20 cellular contexts compared by ENCODE assay signal in the genomic region with DNA sequence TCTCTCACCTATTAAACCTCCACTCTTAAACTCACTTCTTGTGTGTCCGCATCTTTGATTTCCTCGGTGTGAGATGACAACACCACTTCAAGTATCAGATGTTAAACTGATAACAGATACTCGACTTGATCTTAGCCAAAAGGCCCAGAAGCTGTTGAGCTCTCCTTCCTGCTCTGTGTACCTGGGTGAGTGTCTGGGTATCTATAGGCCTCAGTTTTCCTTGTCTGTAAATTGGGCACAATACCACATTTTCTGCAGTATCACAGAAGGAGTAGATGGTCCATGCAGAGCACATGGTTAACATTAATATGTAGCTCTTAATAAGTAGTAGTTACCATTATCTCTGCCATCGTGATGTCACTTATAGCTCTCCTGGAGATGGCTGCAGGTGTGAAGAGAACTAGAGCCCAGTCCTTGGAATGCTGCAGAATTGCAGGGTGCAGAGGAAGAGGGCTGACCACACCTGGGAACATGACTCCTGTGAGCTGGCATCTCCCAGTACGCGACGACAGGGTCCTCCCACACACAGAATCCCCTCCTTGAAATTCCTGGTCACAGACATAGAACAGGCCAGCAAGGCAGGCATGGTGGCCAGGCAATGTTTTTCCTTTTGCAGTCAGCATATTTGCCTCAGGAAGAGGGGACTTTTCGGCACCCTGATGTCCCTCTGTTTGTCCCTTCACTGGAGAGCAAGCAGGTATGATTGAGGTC.
DNase-seq lines count a peak whose midpoint lies in the region; TF ChIP-seq lines count a peak whose summit lies in the region.
"Had no signal": no experiment of that assay in that cellular context is flagged by ENCODE, and none has a peak within 500 bp of the region (broad histone marks: within the 10 kb centered on the region; RNA-seq: fewer than 3 reads in every experiment).

No MANE protein-coding gene starts in this region.

- no peak overlapping the region for H2BK120ac ChIP-seq in neuronal stem cell (ENCODE audit: low read depth, low read length)

- H3K4me3 ChIP-seq in SJCRH30: no peak overlapping the region
- no peak overlapping the region for H3K4me3 ChIP-seq in neuronal stem cell (ENCODE audit: low read length in 2 of 2)
- H3K4me3 ChIP-seq in stomach: no peak overlapping the region
- H3K4me3 ChIP-seq: BLaER1, GM12878, GM23248 had no signal

- no peak overlapping the region for H3K4me2 ChIP-seq in neuronal stem cell (ENCODE audit: insufficient read depth, low read length, poor library complexity, severe bottlenecking)
- H3K4me2 ChIP-seq: BLaER1 had no signal

- H3K4me1 ChIP-seq in SJCRH30 (peaks cover 41% of the 10 kb centered on the region), neuronal stem cell (ENCODE audit: control insufficient read depth in 2 of 2, insufficient read depth in 1 of 2, low read depth in 1 of 2, low read length in 2 of 2) (peaks cover 2 to 5% of the 10 kb centered on the region in 2 donors), stomach (peaks cover 0 to 27% (median 4%) of the 10 kb centered on the region in 4 donors)
- H3K4me1 ChIP-seq: BLaER1 had no signal

- no peak overlapping the region for H4K91ac ChIP-seq in neuronal stem cell (ENCODE audit: low read depth, low read length, poor library complexity)

- no peak overlapping the region for H3K27ac Mint-ChIP-seq in activated T-cell treated with anti-CD3 and anti-CD28 coated beads, Interleukin-2, amount 50 U/mL, for 24 hours
- H3K27ac Mint-ChIP-seq: CD14-positive monocyte, IgD-negative memory B cell had no signal

- H3K27me3 ChIP-seq in SJCRH30 (no peaks in the 10 kb centered on the region), neuronal stem cell (ENCODE audit: control insufficient read depth in 3 of 3, insufficient read depth in 3 of 3, low read depth in 1 of 3, low read length in 3 of 3) (peaks cover 0 to 31% (median 0%) of the 10 kb centered on the region in 3 experiments), stomach (no peaks in the 10 kb centered on the region)
- H3K27me3 ChIP-seq: BLaER1 had no signal

- H3K79me1 ChIP-seq in neuronal stem cell (ENCODE audit: low read depth, low read length): no peaks in the 10 kb centered on the region

- H3K36me3 ChIP-seq in SJCRH30 (no peaks in the 10 kb centered on the region), neuronal stem cell (replicated peaks in 1 of 2; ENCODE audit: control insufficient read depth in 2 of 2, insufficient read depth in 2 of 2, low read length in 2 of 2) (no peaks in the 10 kb centered on the region), stomach (no peaks in the 10 kb centered on the region)
- H3K36me3 ChIP-seq: BLaER1 had no signal

- no peak overlapping the region for H3K18ac ChIP-seq in neuronal stem cell (ENCODE audit: low read length)

- peaks cover 2% of the 10 kb centered on the region for H3K27me3 Mint-ChIP-seq in activated T-cell treated with anti-CD3 and anti-CD28 coated beads, Interleukin-2, amount 50 U/mL, for 24 hours

- DNase-seq in activated T-cell treated with anti-CD3 and anti-CD28 coated beads, Interleukin-2, amount 50 U/mL, for 24 hours: peak; percentile 9
- DNase-seq in activated T-cell treated with anti-CD3 and anti-CD28 coated beads for 4 hours (no peak), SJCRH30 (no peak), left kidney (ENCODE audit: low read depth, low spot score) (peak; percentile 56), neuronal stem cell (ENCODE audit: low spot score) (no peak), stomach (no peak), SKM-1 (lab: John Stamatoyannopoulos, UW; ENCODE audit: unreplicated experiment) (no peak), dedifferentiated amniotic fluid mesenchymal stem cell (ENCODE audit: extremely low spot score) (no peak)
- DNase-seq: 8988T; CD4-positive, alpha-beta memory T cell; DMS153; DND-41; EL; GM23248; HCEC 1CT had no signal

- no peak overlapping the region for H2BK15ac ChIP-seq in neuronal stem cell (ENCODE audit: low read length)

- peak overlapping the region; percentile 79 for H2BK5ac ChIP-seq in neuronal stem cell (ENCODE audit: low read length)

- TF ChIP-seq EP300 in stomach (IDR thresholded peaks at IDR 0.05): no peak

- no peak overlapping the region for H3K14ac ChIP-seq in neuronal stem cell (ENCODE audit: low read length)

- no peak overlapping the region for H3K4ac ChIP-seq in neuronal stem cell (ENCODE audit: low read length)

- peak overlapping the region; percentile 85 for H3K27ac ChIP-seq in SJCRH30
- no peak overlapping the region for H3K27ac ChIP-seq in neuronal stem cell (replicated peaks; ENCODE audit: low read length)
- no peak overlapping the region for H3K27ac ChIP-seq in stomach
- H3K27ac ChIP-seq: BLaER1, HL-60 had no signal

- no peak overlapping the region for H3K9ac ChIP-seq in neuronal stem cell (ENCODE audit: low read depth, low read length, poor library complexity)
- H3K9ac ChIP-seq: BLaER1 had no signal

- no peaks in the 10 kb centered on the region for H3K9me3 Mint-ChIP-seq in activated T-cell treated with anti-CD3 and anti-CD28 coated beads, Interleukin-2, amount 50 U/mL, for 24 hours
- H3K9me3 Mint-ChIP-seq: CD14-positive monocyte; CD4-positive, alpha-beta memory T cell; IgD-negative memory B cell had no signal

- H3K4me1 Mint-ChIP-seq in activated T-cell treated with anti-CD3 and anti-CD28 coated beads, Interleukin-2, amount 50 U/mL, for 24 hours (ENCODE audit: low read depth): peaks cover 3% of the 10 kb centered on the region
- H3K4me1 Mint-ChIP-seq: CD14-positive monocyte; CD4-positive, alpha-beta memory T cell; IgD-negative memory B cell had no signal

- H4K8ac ChIP-seq in neuronal stem cell (ENCODE audit: low read depth, low read length): no peak overlapping the region

- intact Hi-C loops in stomach (cut with DNase I; ENCODE audit: low total_unique reads): no loop called here

- no peak overlapping the region for H2AFZ ChIP-seq in neuronal stem cell (ENCODE audit: low read length)
- H2AFZ ChIP-seq: GM23248 had no signal

- WGBS in neuronal stem cell (ENCODE audit: extremely low coverage in 2 of 2, insufficient read length in 2 of 2, insufficient replicate concordance in 1 of 2), 2 donors: no CpG with 5 or more reads among the region's 8 CpGs
- 90 to 96% (median 92%) methylated on average over 7 to 8 of the region's 8 CpGs for WGBS in stomach, 5 donors

- peak overlapping the region; percentile 14 for H2AK5ac ChIP-seq in neuronal stem cell (ENCODE audit: low read depth, low read length)

- TF ChIP-seq CTCF in stomach (IDR thresholded peaks at IDR 0.05): no peak

- H3K23ac ChIP-seq in neuronal stem cell (ENCODE audit: low read depth, low read length, poor library complexity): no peak overlapping the region

- no peak for TF ChIP-seq POLR2A in stomach (IDR thresholded peaks at IDR 0.05)

- no peaks in the 10 kb centered on the region for H3K36me3 Mint-ChIP-seq in activated T-cell treated with anti-CD3 and anti-CD28 coated beads, Interleukin-2, amount 50 U/mL, for 24 hours (ENCODE audit: low read depth)
- H3K36me3 Mint-ChIP-seq: CD14-positive monocyte; CD4-positive, alpha-beta memory T cell; IgD-negative memory B cell had no signal

- H3K4me3 Mint-ChIP-seq in activated T-cell treated with anti-CD3 and anti-CD28 coated beads, Interleukin-2, amount 50 U/mL, for 24 hours: no peak overlapping the region
- H3K4me3 Mint-ChIP-seq: CD14-positive monocyte; CD4-positive, alpha-beta memory T cell had no signal

- no peaks in the 10 kb centered on the region for H3K9me3 ChIP-seq in SJCRH30 (replicated peaks)
- peaks cover 0 to 2% of the 10 kb centered on the region in 2 donors for H3K9me3 ChIP-seq in neuronal stem cell (replicated peaks in 1 of 2; ENCODE audit: control insufficient read depth in 2 of 2, insufficient read depth in 1 of 2, low read depth in 1 of 2, low read length in 2 of 2)
- H3K9me3 ChIP-seq in stomach: no peaks in the 10 kb centered on the region
- H3K9me3 ChIP-seq: BLaER1 had no signal

- H2BK12ac ChIP-seq in neuronal stem cell (ENCODE audit: low read length): no peak overlapping the region

Comparison
In these comparisons a context has a peak if more than half of its experiments do, and no peak if none do; other contexts are left out.
1. DNase-seq: peak in activated T-cell treated with anti-CD3 and anti-CD28 coated beads, Interleukin-2, amount 50 U/mL, for 24 hours (single experiment) and left kidney (single experiment); none in activated T-cell treated with anti-CD3 and anti-CD28 coated beads for 4 hours (single experiment), SJCRH30 (0 of 2), neuronal stem cell (single experiment), stomach (single experiment), SKM-1 (single experiment) and dedifferentiated amniotic fluid mesenchymal stem cell (single experiment).